15 cellular contexts compared by ENCODE assay signal in genomic region chr12:95674088-95674595, GRCh38.
DNase-seq lines count a peak whose midpoint lies in the region; FAIRE-seq and TF ChIP-seq lines count a peak whose summit lies in the region.
"Had no signal": no experiment of that assay in that cellular context is flagged by ENCODE, and none has a peak within 500 bp of the region (broad histone marks: within the 10 kb centered on the region; RNA-seq: fewer than 3 reads in every experiment).

No MANE protein-coding gene starts in this region.

- no peaks in the 10 kb centered on the region for H4K20me1 ChIP-seq in BLaER1

- H3K36me3 ChIP-seq in BLaER1 = no peaks in the 10 kb centered on the region
- no peaks in the 10 kb centered on the region for H3K36me3 ChIP-seq in small intestine (ENCODE audit: control insufficient read depth in 2 of 2, insufficient read depth in 2 of 2, low read length in 2 of 2)
- H3K36me3 ChIP-seq: thoracic aorta had no signal

- H3K27me3 Mint-ChIP-seq in chondrocyte (ENCODE audit: low read depth) = no peaks in the 10 kb centered on the region

- H3K27me3 ChIP-seq in BLaER1 = no peaks in the 10 kb centered on the region
- peaks cover 0 to 2% of the 10 kb centered on the region in 2 donors for H3K27me3 ChIP-seq in small intestine (ENCODE audit: control insufficient read depth in 2 of 2, insufficient read depth in 2 of 2, low read length in 2 of 2)
- H3K27me3 ChIP-seq: foreskin keratinocyte had no signal

- peak overlapping the region; percentile 13; the same call in 1 of the 2 replicates for H3K4me2 ChIP-seq in BLaER1

- no peak overlapping the region for H3K4me3 Mint-ChIP-seq in chondrocyte (ENCODE audit: unreplicated experiment)
- H3K4me3 Mint-ChIP-seq: endodermal cell, memory B cell, neural crest cell had no signal

- H3K36me3 Mint-ChIP-seq in chondrocyte (ENCODE audit: low read depth) = peaks cover 32% of the 10 kb centered on the region
- H3K36me3 Mint-ChIP-seq: memory B cell had no signal

- TF ChIP-seq CTCF in chondrocyte (IDR thresholded peaks at IDR 0.05) = no peak
- no peak for TF ChIP-seq CTCF in foreskin fibroblast (IDR thresholded peaks at IDR 0.05; ENCODE audit: low read depth, low read length)

- H3K4me3 ChIP-seq in BLaER1 (no peak overlapping the region), foreskin fibroblast (ENCODE audit: low read depth in 1 of 2, low read length in 2 of 2) (no peak overlapping the region), small intestine (ENCODE audit: low read depth in 1 of 2, low read length in 2 of 2) (no peak overlapping the region)
- H3K4me3 ChIP-seq: thoracic aorta had no signal

- no peak overlapping the region for H3K9ac ChIP-seq in BLaER1

- H3K9me3 ChIP-seq in BLaER1 = no peaks in the 10 kb centered on the region
- H3K9me3 ChIP-seq in small intestine (ENCODE audit: control insufficient read depth, low read depth) = no peaks in the 10 kb centered on the region
- H3K9me3 ChIP-seq: thoracic aorta had no signal

- H3K27ac ChIP-seq in BLaER1 (no peak overlapping the region), small intestine (ENCODE audit: low read depth in 1 of 2, low read length in 1 of 2) (no peak overlapping the region)
- H3K27ac ChIP-seq: foreskin keratinocyte, thoracic aorta had no signal

- peaks cover 15% of the 10 kb centered on the region for H3K4me1 ChIP-seq in BLaER1
- H3K4me1 ChIP-seq in small intestine (ENCODE audit: control insufficient read depth in 2 of 2, insufficient read depth in 1 of 2, low read depth in 1 of 2, low read length in 1 of 2) = no peaks in the 10 kb centered on the region
- H3K4me1 ChIP-seq: foreskin keratinocyte had no signal

- H3K9me3 Mint-ChIP-seq in chondrocyte (ENCODE audit: low read depth) = no peaks in the 10 kb centered on the region
- H3K9me3 Mint-ChIP-seq: memory B cell had no signal

- no peak for FAIRE-seq in small intestine (lab: Jason Lieb, UNC)

- peak overlapping the region; percentile 63 for H3K27ac Mint-ChIP-seq in chondrocyte (ENCODE audit: unreplicated experiment)
- H3K27ac Mint-ChIP-seq: endodermal cell, memory B cell had no signal

- DNase-seq in NCI-H1092 treated with DMSO at 0.1 percent for 48 hours (lab: John Stamatoyannopoulos, UW) (peak; percentile 93), NCI-H2227 (lab: John Stamatoyannopoulos, UW; ENCODE audit: unreplicated experiment) (peak; percentile 25), chondrocyte (ENCODE audit: low spot score) (no peak), KG1 (lab: John Stamatoyannopoulos, UW) (no peak), foreskin fibroblast (no peak), A172 (ENCODE audit: low spot score) (no peak), small intestine (no peak)
- DNase-seq: activated CD4-positive, alpha-beta T cell treated with anti-CD3 and anti-CD28 coated beads for 4 hours; endodermal cell; foreskin keratinocyte; stimulated activated CD4-positive, alpha-beta T cell treated with anti-CD3 and anti-CD28 coated beads, Interleukin-4, amount 100 ng/mL, for 24 hours had no signal

- H3K4me1 Mint-ChIP-seq in chondrocyte (ENCODE audit: low read depth) = peaks cover 22% of the 10 kb centered on the region
- H3K4me1 Mint-ChIP-seq: memory B cell, neural crest cell had no signal

Comparison
In these comparisons a context has a peak if more than half of its experiments do, and no peak if none do; other contexts are left out.
1. DNase-seq: peak in NCI-H1092 treated with DMSO at 0.1 percent for 48 hours (single experiment) and NCI-H2227 (single experiment); none in chondrocyte (single experiment), KG1 (single experiment), foreskin fibroblast (0 of 2), A172 (single experiment) and small intestine (single experiment).